Comparison of ENCODE assay signal across 26 cellular contexts in the genomic region with DNA sequence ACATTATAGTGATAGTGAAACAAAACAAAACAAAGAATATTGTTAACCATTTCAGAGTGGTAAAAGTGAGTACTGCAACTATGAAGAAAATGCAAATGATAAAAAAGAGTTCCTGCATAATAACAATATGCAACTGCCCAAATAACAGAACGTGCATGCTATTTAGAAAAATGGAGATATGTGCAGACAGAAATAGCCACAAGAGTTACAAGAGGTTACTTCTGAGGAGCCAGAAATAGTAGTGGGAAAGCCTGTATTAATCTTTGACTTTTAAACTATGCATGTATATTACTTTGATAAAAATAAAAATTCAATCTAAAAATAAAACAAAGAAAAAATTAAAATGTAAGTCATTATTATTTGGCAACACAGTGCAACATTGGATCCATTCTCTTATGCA.
"Had no signal": no experiment of that assay in that cellular context is flagged by ENCODE, and none has a peak within 500 bp of the region (broad histone marks: within the 10 kb centered on the region; RNA-seq: fewer than 3 reads in every experiment).

No MANE protein-coding gene starts in this region.

- DNase-seq: hypothalamus; immature natural killer cell; kidney; lower lobe of right lung; mammary epithelial cell; mesenchymal stem cell; naive thymus-derived CD8-positive, alpha-beta T cell; nucleus accumbens; pancreas; posterior cingulate gyrus; retina; right lobe of liver; stimulated activated CD4-positive, alpha-beta T cell treated with anti-CD3 and anti-CD28 coated beads, Interleukin-12 subunit alpha, Interleukin-12 subunit beta, amount 100 ng/mL, for 4 hours; stimulated activated CD4-positive, alpha-beta T cell treated with anti-CD3 and anti-CD28 coated beads, Interleukin-4, amount 100 ng/mL, for 24 hours; stimulated activated naive CD4-positive, alpha-beta T cell; tibial artery; trophoblast cell; upper lobe of right lung had no signal

- H3K27ac Mint-ChIP-seq: immature natural killer cell; naive thymus-derived CD8-positive, alpha-beta T cell; nephron; stimulated activated effector memory CD8-positive, alpha-beta T cell treated with anti-CD3 and anti-CD28 coated beads, Interleukin-12 subunit alpha, Interleukin-12 subunit beta, amount 100 ng/mL, for 72 hours; stimulated activated naive CD8-positive, alpha-beta T cell treated with anti-CD3 and anti-CD28 coated beads, Interleukin-15, Interleukin-2, amounts not matched to agents 100 ng/mL and 50 ng/mL, for 24 hours had no signal

- ATAC-seq: lower lobe of right lung; naive thymus-derived CD8-positive, alpha-beta T cell; pancreas; right lobe of liver; stimulated activated effector memory CD8-positive, alpha-beta T cell treated with anti-CD3 and anti-CD28 coated beads, Interleukin-12 subunit alpha, Interleukin-12 subunit beta, amount 100 ng/mL, for 72 hours; upper lobe of right lung had no signal

- H3K27me3 Mint-ChIP-seq: naive thymus-derived CD8-positive, alpha-beta T cell; stimulated activated naive CD8-positive, alpha-beta T cell treated with anti-CD3 and anti-CD28 coated beads, Interleukin-15, Interleukin-2, amounts not matched to agents 100 ng/mL and 50 ng/mL, for 24 hours had no signal

- H3K36me3 Mint-ChIP-seq: immature natural killer cell; naive thymus-derived CD8-positive, alpha-beta T cell; stimulated activated effector memory CD8-positive, alpha-beta T cell treated with anti-CD3 and anti-CD28 coated beads, Interleukin-12 subunit alpha, Interleukin-12 subunit beta, amount 100 ng/mL, for 72 hours had no signal

- H3K27ac ChIP-seq: lower lobe of right lung, pancreas, prostate gland, right lobe of liver, skin epidermis, suprapubic skin, thoracic aorta, tibial artery, upper lobe of right lung had no signal

- H3K36me3 ChIP-seq: lower lobe of right lung, pancreas, prostate gland, right lobe of liver, suprapubic skin, thoracic aorta, tibial artery, upper lobe of right lung had no signal

- H3K27me3 ChIP-seq: pancreas, right lobe of liver, suprapubic skin, tibial artery, upper lobe of right lung had no signal

- H3K9me3 Mint-ChIP-seq: nephron; neural crest cell; stimulated activated naive CD8-positive, alpha-beta T cell treated with anti-CD3 and anti-CD28 coated beads, Interleukin-15, Interleukin-2, amounts not matched to agents 100 ng/mL and 50 ng/mL, for 24 hours had no signal

- H3K4me3 ChIP-seq: lower lobe of right lung, pancreas, prostate gland, right lobe of liver, skin epidermis, suprapubic skin, thoracic aorta, tibial artery, upper lobe of right lung had no signal

- H3K4me1 Mint-ChIP-seq: naive thymus-derived CD8-positive, alpha-beta T cell; neural crest cell; stimulated activated effector memory CD8-positive, alpha-beta T cell treated with anti-CD3 and anti-CD28 coated beads, Interleukin-12 subunit alpha, Interleukin-12 subunit beta, amount 100 ng/mL, for 72 hours had no signal

- H3K4me3 Mint-ChIP-seq: immature natural killer cell; naive thymus-derived CD8-positive, alpha-beta T cell; nephron; neural crest cell; stimulated activated effector memory CD8-positive, alpha-beta T cell treated with anti-CD3 and anti-CD28 coated beads, Interleukin-12 subunit alpha, Interleukin-12 subunit beta, amount 100 ng/mL, for 72 hours; stimulated activated naive CD8-positive, alpha-beta T cell treated with anti-CD3 and anti-CD28 coated beads, Interleukin-15, Interleukin-2, amounts not matched to agents 100 ng/mL and 50 ng/mL, for 24 hours had no signal

- H3K4me1 ChIP-seq: lower lobe of right lung, pancreas, prostate gland, right lobe of liver, suprapubic skin, tibial artery, upper lobe of right lung had no signal

- H3K9me3 ChIP-seq: lower lobe of right lung, pancreas, prostate gland, right lobe of liver, suprapubic skin, thoracic aorta, tibial artery, upper lobe of right lung had no signal
